9 cellular contexts compared by ENCODE assay signal in genomic region chr3:48694610-48695051, GRCh38. TPM values are rescaled to one million over a fixed set of nuclear protein-coding genes. Genes with fewer than 3 reads are reported as not detected.
DNase-seq lines count a peak whose midpoint lies in the region; ATAC-seq and TF ChIP-seq lines count a peak whose summit lies in the region.
"Had no signal": no experiment of that assay in that cellular context is flagged by ENCODE, and none has a peak within 500 bp of the region (broad histone marks: within the 10 kb centered on the region; RNA-seq: fewer than 3 reads in every experiment).

No MANE protein-coding gene starts in this region.

- H4K20me1 ChIP-seq in IMR-90 (ENCODE audit: insufficient read depth, low read length) (peaks cover 72% of the 10 kb centered on the region), Karpas-422 (ENCODE audit: insufficient read depth, low read depth, low read length) (peaks cover 44% of the 10 kb centered on the region)

- H3K4ac ChIP-seq in IMR-90 (ENCODE audit: low read depth, low read length) = peak overlapping the region; percentile 53

- peaks cover 53% of the 10 kb centered on the region for H3K36me3 ChIP-seq in IMR-90 (ENCODE audit: control insufficient read depth, insufficient read depth, low read length)
- H3K36me3 ChIP-seq in Karpas-422 (ENCODE audit: insufficient read depth, low read length) = peaks cover 61% of the 10 kb centered on the region

- H2BK20ac ChIP-seq in IMR-90 (ENCODE audit: low read depth, low read length) = no peak overlapping the region

- CTCF ChIA-PET in IMR-90 (lab: Yijun Ruan, JAX) = interaction anchor here (2.5 kb wide), 1 partner anchor 45 kb away, joined by 7 read pairs; no protein-coding TSS in a partner anchor

- H4K91ac ChIP-seq in IMR-90 (ENCODE audit: insufficient read depth, low read depth, low read length) = peak overlapping the region; percentile 53

- H3K4me1 ChIP-seq in IMR-90 (ENCODE audit: control insufficient read depth, insufficient read depth, low read length) (peaks cover 26% of the 10 kb centered on the region), Karpas-422 (ENCODE audit: low read length) (no peaks in the 10 kb centered on the region)

- H3K18ac ChIP-seq in IMR-90 (ENCODE audit: low read depth, low read length) = peak overlapping the region; percentile 5; the same call in 1 of the 2 replicates

- WGBS in IMR-90 (ENCODE audit: extremely low coverage in 2 of 2, insufficient read length in 1 of 2), 2 experiments = no CpG with 5 or more reads among the region's 6 CpGs

- peaks cover 36 to 80% of the 10 kb centered on the region in 2 experiments for H3K79me1 ChIP-seq in IMR-90 (ENCODE audit: low read depth in 1 of 2, low read length in 2 of 2)

- H3K4me2 ChIP-seq in IMR-90 (ENCODE audit: low read depth, low read length) = peak overlapping the region; percentile 51; the same call in 1 of the 2 replicates
- H3K4me2 ChIP-seq in Karpas-422 (ENCODE audit: low read depth, low read length, poor library complexity, severe bottlenecking) = no peak overlapping the region

- no peak for TF ChIP-seq POLR2A in IMR-90 (IDR thresholded peaks at IDR 0.05; ENCODE audit: low read depth, low read length)

- peak overlapping the region; percentile 61 for H3K27ac ChIP-seq in IMR-90 (ENCODE audit: insufficient read depth, low read length)
- H3K27ac ChIP-seq in caudate nucleus (ENCODE audit: low read depth, low read length) = peak overlapping the region; percentile 97
- peak overlapping the region; percentile 91 for H3K27ac ChIP-seq in layer of hippocampus (ENCODE audit: low read depth, low read length)
- peak overlapping the region; percentile 98 for H3K27ac ChIP-seq in temporal lobe (ENCODE audit: low read depth, low read length)
- no peak overlapping the region for H3K27ac ChIP-seq in Karpas-422 (ENCODE audit: low read length)

- H3K9me1 ChIP-seq in IMR-90 (ENCODE audit: insufficient read depth, low read length) = peaks cover 28% of the 10 kb centered on the region

- peak overlapping the region; percentile 69 for H2BK5ac ChIP-seq in IMR-90 (ENCODE audit: low read depth, low read length, poor library complexity, severe bottlenecking)

- dilution Hi-C loops in IMR-90 (cut with HindIII; ENCODE audit: low sequenced_read_pairs, unreplicated experiment) = no loop called here

- peak; percentile 85 for DNase-seq in IMR-90
- DNase-seq in caudate nucleus (lab: John Stamatoyannopoulos, UW) = peak in 55 of 61 donors; percentile 24 to 86 (median 54)
- no peak for DNase-seq in Karpas-422
- DNase-seq: small intestine had no signal

- H3K56ac ChIP-seq in IMR-90 (ENCODE audit: extremely low read depth, insufficient read depth, low read length) = peak overlapping the region; percentile 27; the same call in 1 of the 2 replicates

- peak overlapping the region; percentile 0; the same call in 1 of the 2 replicates for H3K4me3 ChIP-seq in IMR-90 (ENCODE audit: insufficient read depth, low read depth, low read length)
- H3K4me3 ChIP-seq in Karpas-422 (ENCODE audit: low read length) = no peak overlapping the region

- H2AFZ ChIP-seq in IMR-90 (replicated peaks; ENCODE audit: low read length, poor library complexity) (peak overlapping the region; percentile 80), Karpas-422 (ENCODE audit: low read length) (no peak overlapping the region)

- H3K14ac ChIP-seq in IMR-90 (replicated peaks; ENCODE audit: low read depth, low read length) = peak overlapping the region; percentile 83

- H2BK120ac ChIP-seq in IMR-90 (ENCODE audit: low read depth, low read length) = peak overlapping the region; percentile 28; the same call in 1 of the 2 replicates

- peak; percentile 86 for ATAC-seq in IMR-90 (ENCODE audit: low read depth)
- no peak for ATAC-seq in GM18868 (IDR thresholded peaks at IDR 0.05; ENCODE audit: unreplicated experiment)
- no peak for ATAC-seq in HG02970 (IDR thresholded peaks at IDR 0.05; ENCODE audit: low FRiP score, unreplicated experiment)
- ATAC-seq in HG03457 (IDR thresholded peaks at IDR 0.05; ENCODE audit: unreplicated experiment) = no peak

- H2BK15ac ChIP-seq in IMR-90 (ENCODE audit: low read depth, low read length) = peak overlapping the region; percentile 85; the same call in 1 of the 3 replicates

- no peaks in the 10 kb centered on the region for H3K9me3 ChIP-seq in IMR-90 (ENCODE audit: control insufficient read depth, insufficient read depth, low read length)
- no peaks in the 10 kb centered on the region for H3K9me3 ChIP-seq in Karpas-422 (ENCODE audit: low read length)

- H2AK9ac ChIP-seq in IMR-90 (replicated peaks; ENCODE audit: low read depth, low read length, poor library complexity) = peak overlapping the region; percentile 96

- no peaks in the 10 kb centered on the region for H3K9me2 ChIP-seq in Karpas-422 (replicated peaks; ENCODE audit: insufficient read depth, low read length)

- no peak for TF ChIP-seq RAD21 in IMR-90 (IDR thresholded peaks at IDR 0.05; ENCODE audit: low read length)

- no peaks in the 10 kb centered on the region for H3K27me3 ChIP-seq in IMR-90 (ENCODE audit: control insufficient read depth, insufficient read depth, low read length)
- no peaks in the 10 kb centered on the region for H3K27me3 ChIP-seq in layer of hippocampus (ENCODE audit: control insufficient read depth, insufficient read depth, low read length)
- no peaks in the 10 kb centered on the region for H3K27me3 ChIP-seq in Karpas-422 (ENCODE audit: low read length)

- no peak overlapping the region for H4K5ac ChIP-seq in IMR-90 (ENCODE audit: low read depth, low read length)

- H3K79me2 ChIP-seq in Karpas-422 (ENCODE audit: low read length) = peaks cover 52% of the 10 kb centered on the region

- peak overlapping the region; percentile 7; the same call in 1 of the 2 replicates for H3K9ac ChIP-seq in IMR-90 (ENCODE audit: low read depth, low read length)
- H3K9ac ChIP-seq in Karpas-422 (ENCODE audit: low read length) = no peak overlapping the region

- peak overlapping the region; percentile 10 to 75; a peak in 3 of 4 replicates for H4K8ac ChIP-seq in IMR-90 (ENCODE audit: low read depth in 2 of 2, low read length in 2 of 2)

- peak overlapping the region; percentile 95 for H2AK5ac ChIP-seq in IMR-90 (ENCODE audit: low read depth, low read length)

- intact Hi-C loops in IMR-90 (cut with micrococcal nuclease) = no loop called here

- POLR2A ChIA-PET in IMR-90 (lab: Charles Lee; ENCODE audit: unreplicated experiment) = no interaction called here

- in situ Hi-C loops in IMR-90 (cut with MboI; ENCODE audit: low sequenced_read_pairs) = no loop called here

- peak overlapping the region; percentile 20; the same call in 1 of the 2 replicates for H3K23ac ChIP-seq in IMR-90 (ENCODE audit: low read depth, low read length)

- no TSS peak for BruUV-seq in IMR-90 (replicated peaks; lab: Mats Ljungman, UMichigan)

- no peak for TF ChIP-seq CTCF in IMR-90 (conservative IDR thresholded peaks at IDR 0.05; ENCODE audit: low read depth, low read length)

TF ChIP-seq in IMR-90, 13 proteins besides CTCF, POLR2A, EP300 and RAD21:
- TF ChIP-seq RFX5 (IDR thresholded peaks at IDR 0.05; ENCODE audit: low read depth, low read length) = no peak
- TF ChIP-seq BHLHE40 (IDR thresholded peaks at IDR 0.05; ENCODE audit: low read depth, low read length) = no peak
- TF ChIP-seq MAFK (IDR thresholded peaks at IDR 0.05; ENCODE audit: low read depth, low read length) = no peak
- TF ChIP-seq CEBPB (IDR thresholded peaks at IDR 0.05; ENCODE audit: low read depth, low read length) = peak; percentile 89
- no peak for TF ChIP-seq CHD1 (IDR thresholded peaks at IDR 0.05; ENCODE audit: low read depth, low read length)
- no peak for TF ChIP-seq MXI1 (IDR thresholded peaks at IDR 0.05; ENCODE audit: borderline replicate concordance, low read depth, low read length)
- peak; percentile 92 for TF ChIP-seq MAZ (IDR thresholded peaks at IDR 0.05; ENCODE audit: borderline replicate concordance, low read depth, low read length)
- TF ChIP-seq FOS (IDR thresholded peaks at IDR 0.05; ENCODE audit: low read depth, low read length) = 0 out of 2 replicates have a peak, but pooled peaks have one; percentile 44

RNA-seq across cellular contexts. Expression of gene NCKIPSD, which starts 8.9 kb away (rescaled TPM):
- 21.0 and 21.9 TPM in 2 replicates for total RNA-seq in IMR-90 (2012; rRNA removed)
- 38.3 and 42.3 TPM in 2 replicates for polyA plus RNA-seq in IMR-90 (2012; rRNA removed)
- 15.5 and 40.7 TPM in 2 replicates for polyA plus RNA-seq in IMR-90 (2012; cell fraction: cytosol; rRNA removed)
- 71.9 and 123 TPM in 2 replicates for polyA plus RNA-seq in IMR-90 (2012; cell fraction: nucleus; rRNA removed; ENCODE audit: low replicate concordance)
- 5.2 TPM for total RNA-seq in temporal lobe
- total RNA-seq in Karpas-422 (2014; rRNA removed; shearing (Covaris generic); ENCODE audit: low replicate concordance) = 25.5 and 36.1 TPM in 2 replicates

RNA-seq across cellular contexts. Expression of gene IP6K2, which starts 22.4 kb away (rescaled TPM):
- total RNA-seq in IMR-90 (2012; rRNA removed) = 73.7 and 76.9 TPM in 2 replicates
- 155 and 169 TPM in 2 replicates for polyA plus RNA-seq in IMR-90 (2012; rRNA removed)
- polyA plus RNA-seq in IMR-90 (2012; cell fraction: cytosol; rRNA removed) = 86.6 and 128 TPM in 2 replicates
- 518 and 581 TPM in 2 replicates for polyA plus RNA-seq in IMR-90 (2012; cell fraction: nucleus; rRNA removed; ENCODE audit: low replicate concordance)
- total RNA-seq in temporal lobe = 78.2 TPM
- total RNA-seq in Karpas-422 (2014; rRNA removed; shearing (Covaris generic); ENCODE audit: low replicate concordance) = 93.6 and 104 TPM in 2 replicates

RNA-seq across cellular contexts. Expression of gene CELSR3, which starts 31.9 kb away (rescaled TPM):
- 0.18 and 0.28 TPM in 2 replicates for total RNA-seq in IMR-90 (2012; rRNA removed)
- 0.59 and 0.63 TPM in 2 replicates for polyA plus RNA-seq in IMR-90 (2012; rRNA removed)
- polyA plus RNA-seq in IMR-90 (2012; cell fraction: cytosol; rRNA removed) = 0.21 and 0.46 TPM in 2 replicates
- 2.5 and 3.7 TPM in 2 replicates for polyA plus RNA-seq in IMR-90 (2012; cell fraction: nucleus; rRNA removed; ENCODE audit: low replicate concordance)
- total RNA-seq in temporal lobe = 36.6 TPM
- 3.8 and 7.0 TPM in 2 replicates for total RNA-seq in Karpas-422 (2014; rRNA removed; shearing (Covaris generic); ENCODE audit: low replicate concordance)

RNA-seq across cellular contexts. Expression of gene SLC26A6, which starts 59.4 kb away (rescaled TPM):
- total RNA-seq in IMR-90 (2012; rRNA removed) (11.7 and 11.8 TPM in 2 replicates), temporal lobe (3.2 TPM)
- 31.4 and 34.3 TPM in 2 replicates for polyA plus RNA-seq in IMR-90 (2012; rRNA removed)
- polyA plus RNA-seq in IMR-90 (2012; cell fraction: cytosol; rRNA removed) = 12.8 and 16.9 TPM in 2 replicates
- 352 and 485 TPM in 2 replicates for polyA plus RNA-seq in IMR-90 (2012; cell fraction: nucleus; rRNA removed; ENCODE audit: low replicate concordance)
- total RNA-seq in Karpas-422 (2014; rRNA removed; shearing (Covaris generic); ENCODE audit: low replicate concordance) = 52.7 and 69.1 TPM in 2 replicates
